8 cellular contexts compared by ENCODE assay signal in genomic region chr14:21024668-21025373, GRCh38. TPM values are rescaled to one million over a fixed set of nuclear protein-coding genes. Genes with fewer than 3 reads are reported as not detected.
DNase-seq lines count a peak whose midpoint lies in the region; ATAC-seq and TF ChIP-seq lines count a peak whose summit lies in the region.

TSS of gene NDRG2 (minus strand) at chr14:21025061. CDS start at chr14:21023315, 1,746 bp downstream.

- peak within 1 kb of the TSS; percentile 90 for H3K4me3 ChIP-seq in lower lobe of right lung

- H3K36me3 Mint-ChIP-seq in activated CD4-positive, alpha-beta memory T cell treated with anti-CD3 and anti-CD28 coated beads for 36 hours, result no peaks in the 10 kb centered on the region

- DNase-seq in GM10266 (ENCODE audit: extremely low spot score) (peak; percentile 75), NCI-H146 treated with DMSO at 0.1 percent for 48 hours (lab: John Stamatoyannopoulos, UW; ENCODE audit: unreplicated experiment) (peak; percentile 8), dermis blood vessel endothelial cell (peak; percentile 4), lower lobe of right lung (peak; percentile 87), inferior parietal cortex (ENCODE audit: extremely low spot score) (no peak)
- peak; percentile 76 for DNase-seq in activated CD4-positive, alpha-beta memory T cell treated with anti-CD3 and anti-CD28 coated beads for 36 hours
- peak; percentile 32 to 56 for DNase-seq in stimulated activated CD4-positive, alpha-beta T cell treated with anti-CD3 and anti-CD28 coated beads, Interleukin-4, amount 100 ng/mL, for 48 hours (ENCODE audit: low read depth in 2 of 2)

- peaks cover 17% of the 10 kb centered on the region for H3K4me1 ChIP-seq in lower lobe of right lung

- peak within 1 kb of the TSS; percentile 85 for H3K27ac ChIP-seq in lower lobe of right lung

- TF ChIP-seq CTCF in GM10266 (IDR thresholded peaks at IDR 0.05; ENCODE audit: control insufficient read depth, insufficient read depth, low read depth, missing control alignments), result no peak
- TF ChIP-seq CTCF in lower lobe of right lung (IDR thresholded peaks at IDR 0.05), result no peak

- POLR2A ChIA-PET in activated CD4-positive, alpha-beta memory T cell treated with anti-CD3 and anti-CD28 coated beads for 36 hours (lab: Charles Lee), result interaction anchor here (1.7 kb wide), 1 partner anchor 80 kb away, joined by 5 read pairs; no protein-coding TSS in a partner anchor

- H3K27ac Mint-ChIP-seq in activated CD4-positive, alpha-beta memory T cell treated with anti-CD3 and anti-CD28 coated beads for 36 hours, result no peak within 1 kb of the TSS

- H3K4me1 Mint-ChIP-seq in activated CD4-positive, alpha-beta memory T cell treated with anti-CD3 and anti-CD28 coated beads for 36 hours (ENCODE audit: low read depth), result peaks cover 9% of the 10 kb centered on the region

- peak within 1 kb of the TSS; percentile 73 for H3K4me3 Mint-ChIP-seq in activated CD4-positive, alpha-beta memory T cell treated with anti-CD3 and anti-CD28 coated beads for 36 hours

- H3K27me3 ChIP-seq in lower lobe of right lung (ENCODE audit: low read depth), result no peaks in the 10 kb centered on the region

- H3K9me3 ChIP-seq in lower lobe of right lung, result no peaks in the 10 kb centered on the region

- ATAC-seq in lower lobe of right lung (peak; percentile 92 to 95), GM21360 (IDR thresholded peaks at IDR 0.05; ENCODE audit: unreplicated experiment) (no peak)

- peaks cover 25% of the 10 kb centered on the region for H3K36me3 ChIP-seq in lower lobe of right lung

- H3K9me3 Mint-ChIP-seq in activated CD4-positive, alpha-beta memory T cell treated with anti-CD3 and anti-CD28 coated beads for 36 hours, result no peaks in the 10 kb centered on the region

- CTCF ChIA-PET in activated CD4-positive, alpha-beta memory T cell treated with anti-CD3 and anti-CD28 coated beads for 36 hours (lab: Charles Lee), result interaction anchor here (1.0 to 3.0 kb wide), 3 partner anchors 10 to 79 kb away, joined by 3 to 17 read pairs (median 12); no protein-coding TSS in a partner anchor

- intact Hi-C loops in activated CD4-positive, alpha-beta memory T cell treated with anti-CD3 and anti-CD28 coated beads for 36 hours (cut with micrococcal nuclease), result no loop called here
- intact Hi-C loops in lower lobe of right lung (cut with DNase I), result loop anchor here (5.0 kb wide), 1 partner anchor 72 kb away; the partner anchor contains the start of gene ZNF219

- H3K27me3 Mint-ChIP-seq in activated CD4-positive, alpha-beta memory T cell treated with anti-CD3 and anti-CD28 coated beads for 36 hours, result no peaks in the 10 kb centered on the region

RNA-seq across cellular contexts. Expression of gene NDRG2, which starts in this region (rescaled TPM):
- 1 to 10 TPM; 7.7 to 9.6 TPM for total RNA-seq in activated CD4-positive, alpha-beta memory T cell treated with anti-CD3 and anti-CD28 coated beads for 36 hours
- total RNA-seq in dermis blood vessel endothelial cell (3.3 and 3.6 TPM in 2 replicates), lower lobe of right lung (92.7 TPM)
